ENCODE assay signal across 8 cellular contexts in the genomic region with DNA sequence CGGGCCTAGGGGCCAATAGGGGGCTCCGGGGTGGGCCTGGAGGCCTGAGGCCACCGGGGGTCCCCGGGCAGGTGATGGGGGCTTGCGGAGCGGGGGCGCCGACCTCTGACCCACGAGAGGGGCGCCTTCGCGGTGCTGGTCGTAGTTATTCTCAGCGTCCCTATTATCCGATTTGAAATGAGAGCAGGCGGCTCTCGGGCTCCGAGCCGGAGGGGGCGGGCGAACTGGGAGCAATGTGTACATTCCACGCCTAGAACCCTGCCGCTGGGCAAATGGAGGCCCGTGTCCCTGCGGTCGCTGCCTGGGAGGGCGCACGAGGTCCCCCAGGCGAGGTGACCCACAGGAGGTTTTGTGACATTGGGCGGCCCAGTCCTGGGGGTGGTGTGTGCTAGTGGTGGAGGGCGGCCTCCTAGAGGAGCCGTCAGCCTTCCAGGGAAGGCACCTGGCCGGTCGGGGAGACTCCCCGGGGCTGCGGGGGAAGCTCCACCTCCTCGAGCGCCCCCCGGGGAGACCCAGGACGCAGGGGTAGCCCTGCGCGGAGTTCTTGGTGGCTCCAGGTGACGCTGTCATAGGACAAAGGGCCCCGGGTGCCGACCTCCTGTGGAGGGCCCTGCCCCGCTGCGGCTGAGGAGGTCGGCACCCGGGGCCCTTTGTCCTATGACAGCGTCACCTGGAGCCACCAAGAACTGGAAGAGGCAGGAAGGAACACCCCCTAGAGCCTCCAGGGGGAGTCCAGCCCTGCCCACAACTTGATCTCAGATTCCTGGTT.
A peak's percentile ranks its signal among the peaks of the same experiment; 100 is the strongest.
DNase-seq lines count a peak whose midpoint lies in the region; FAIRE-seq and TF ChIP-seq lines count a peak whose summit lies in the region.

No MANE protein-coding gene starts in this region.

- H3K4me1 Mint-ChIP-seq in activated naive CD8-positive, alpha-beta T cell (ENCODE audit: low read depth): peaks cover 15% of the 10 kb centered on the region

- H3K4me3 ChIP-seq in HL-60 (replicated peaks; ENCODE audit: insufficient read depth, low read length): peak overlapping the region; percentile 46
- H3K4me3 ChIP-seq in left ventricle myocardium inferior: peak overlapping the region; percentile 78
- H3K4me3 ChIP-seq in rectal smooth muscle tissue (ENCODE audit: low read length): peak overlapping the region; percentile 82

- intact Hi-C loops in left ventricle myocardium inferior (cut with micrococcal nuclease): no loop called here

- TF ChIP-seq POLR2A in GM12892 (IDR thresholded peaks at IDR 0.05; ENCODE audit: low read depth, low read length): peak; percentile 71; the same call in 1 of the 2 replicates

- DNase-seq in GM12892 (ENCODE audit: insufficient read length): no peak
- DNase-seq in HL-60 (ENCODE audit: low read depth in 1 of 2, low spot score in 1 of 2): peak; percentile 12 to 68
- DNase-seq in RPMI8226: peak; percentile 48
- peak; percentile 46 for DNase-seq in left ventricle myocardium inferior
- no peak for DNase-seq in epidermal melanocyte (ENCODE audit: insufficient read length, low spot score)
- no peak for DNase-seq in A172 (ENCODE audit: low spot score)

- H3K4me3 Mint-ChIP-seq in activated naive CD8-positive, alpha-beta T cell: peak overlapping the region; percentile 74

- peaks cover 4% of the 10 kb centered on the region for H3K4me1 ChIP-seq in left ventricle myocardium inferior
- H3K4me1 ChIP-seq in rectal smooth muscle tissue (ENCODE audit: control insufficient read depth, insufficient read depth, low read length): peaks cover 2% of the 10 kb centered on the region

- no peak for TF ChIP-seq CTCF in HL-60 (IDR thresholded peaks at IDR 0.05; ENCODE audit: insufficient read depth, low read length)
- no peak for TF ChIP-seq CTCF in left ventricle myocardium inferior (IDR thresholded peaks at IDR 0.05; ENCODE audit: borderline replicate concordance)

- FAIRE-seq in GM12892 (lab: Jason Lieb, UNC): peak; percentile 67

- H3K36me3 Mint-ChIP-seq in activated naive CD8-positive, alpha-beta T cell: peaks cover 3% of the 10 kb centered on the region

- no peaks in the 10 kb centered on the region for H3K9me3 ChIP-seq in left ventricle myocardium inferior (replicated peaks)

- peak overlapping the region; percentile 88 for H3K9ac ChIP-seq in rectal smooth muscle tissue (ENCODE audit: low read length)

- H3K27me3 Mint-ChIP-seq in activated naive CD8-positive, alpha-beta T cell: no peaks in the 10 kb centered on the region

- peak overlapping the region; percentile 54 for H3K27ac Mint-ChIP-seq in activated naive CD8-positive, alpha-beta T cell

- H3K9me3 Mint-ChIP-seq in activated naive CD8-positive, alpha-beta T cell (ENCODE audit: low read depth): no peaks in the 10 kb centered on the region

- H3K27ac ChIP-seq in HL-60 (replicated peaks) (peak overlapping the region; percentile 97), left ventricle myocardium inferior (replicated peaks) (peak overlapping the region; percentile 94), rectal smooth muscle tissue (ENCODE audit: low read depth, low read length) (peak overlapping the region; percentile 91)

- H3K27me3 ChIP-seq in HL-60 (ENCODE audit: insufficient read depth, poor library complexity, severe bottlenecking) (no peaks in the 10 kb centered on the region), left ventricle myocardium inferior (ENCODE audit: low read depth) (no peaks in the 10 kb centered on the region), rectal smooth muscle tissue (ENCODE audit: control insufficient read depth, insufficient read depth, low read length) (no peaks in the 10 kb centered on the region)

- no peaks in the 10 kb centered on the region for H3K36me3 ChIP-seq in left ventricle myocardium inferior
- no peaks in the 10 kb centered on the region for H3K36me3 ChIP-seq in rectal smooth muscle tissue (ENCODE audit: control insufficient read depth, insufficient read depth, low read length)

Comparison
In these comparisons a context has a peak if more than half of its experiments do, and no peak if none do; other contexts are left out.
1. DNase-seq: peak in HL-60 (2 of 2), RPMI8226 (single experiment) and left ventricle myocardium inferior (single experiment); none in GM12892 (single experiment), epidermal melanocyte (single experiment) and A172 (single experiment).
2. Peak in every context shown above with its lines, with median percentiles within 50 percentile points of each other: H3K27ac ChIP-seq and H3K4me3 ChIP-seq.